ENCODE assay signal across 14 cellular contexts in the genomic region with DNA sequence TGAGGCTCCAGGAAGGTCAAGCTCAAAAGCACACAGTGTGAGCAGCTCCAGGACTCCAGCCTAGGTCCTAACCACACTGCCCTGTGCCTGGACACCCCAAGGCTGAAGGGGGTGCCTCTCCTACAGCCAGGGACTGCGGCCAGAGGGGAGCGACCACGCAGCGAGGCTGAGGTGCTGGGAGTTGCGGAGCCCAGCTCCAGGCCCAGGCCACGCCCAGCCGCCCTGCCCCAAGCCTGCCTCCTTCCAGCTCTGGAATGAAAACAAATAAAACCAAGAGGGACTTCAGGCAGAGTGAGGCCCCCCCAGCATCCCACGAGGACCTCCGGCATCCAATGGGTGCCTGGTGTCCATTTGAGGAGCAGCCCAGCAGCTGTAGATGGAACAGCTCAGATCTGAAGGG. TPM values are rescaled to one million over a fixed set of nuclear protein-coding genes. Genes with fewer than 3 reads are reported as not detected.
DNase-seq lines count a peak whose midpoint lies in the region; ATAC-seq, FAIRE-seq and TF ChIP-seq lines count a peak whose summit lies in the region.
"Had no signal": no experiment of that assay in that cellular context is flagged by ENCODE, and none has a peak within 500 bp of the region (broad histone marks: within the 10 kb centered on the region; RNA-seq: fewer than 3 reads in every experiment).

No MANE protein-coding gene starts in this region.

- H3K4me1 ChIP-seq in SK-N-SH (ENCODE audit: control insufficient read depth in 1 of 2, insufficient read depth in 2 of 2, low read depth in 1 of 2, low read length in 1 of 2) (peaks cover 0 to 56% of the 10 kb centered on the region in 2 experiments; a peak in 1 of 4 replicates), HepG2 (ENCODE audit: insufficient read depth, low read length) (peaks cover 99% of the 10 kb centered on the region), MM.1S (ENCODE audit: low read length) (no peaks in the 10 kb centered on the region)

- TF ChIP-seq POLR2A in HepG2 (IDR thresholded peaks at IDR 0.05; ENCODE audit: insufficient read depth in 1 of 2, low read depth in 2 of 2, low read length in 2 of 2): no peak

- no peaks in the 10 kb centered on the region for H3K9me3 ChIP-seq in SK-N-SH
- H3K9me3 ChIP-seq in HepG2 (ENCODE audit: low read length): no peaks in the 10 kb centered on the region
- no peaks in the 10 kb centered on the region for H3K9me3 ChIP-seq in MM.1S (replicated peaks; ENCODE audit: insufficient read depth, low read length)
- H3K9me3 ChIP-seq: BLaER1 treated with 17β-estradiol and CSF1 and Interleukin-3, amounts not matched to agents 10 nM and 100 nM had no signal

- CTCF ChIA-PET in SK-N-SH (lab: Yijun Ruan, JAX) (interaction anchor here (1.0 to 1.9 kb wide), 3 partner anchors 17 to 195 kb away, joined by 3 to 7 read pairs (median 4); no protein-coding TSS in a partner anchor), RWPE1 (lab: Yijun Ruan, JAX) (interaction anchor here (0.5 to 1.5 kb wide), 2 partner anchors 18 to 139 kb away, joined by 3 to 4 read pairs; no protein-coding TSS in a partner anchor), HepG2 (lab: Yijun Ruan, JAX; ENCODE audit: low intra/inter-chr PET ratio, low total read pairs) (no interaction called here), HEK293T (lab: Yijun Ruan, JAX) (no interaction called here)

- H3K4me2 ChIP-seq in SK-N-SH: no peak overlapping the region
- H3K4me2 ChIP-seq in HepG2 (ENCODE audit: low read depth, low read length): 0 out of 2 replicates have a peak overlapping the region, but pooled peaks have one; percentile 8
- H3K4me2 ChIP-seq in MM.1S (ENCODE audit: low read depth, low read length): no peak overlapping the region

- no peak for TF ChIP-seq CTCF in SK-N-SH (IDR thresholded peaks at IDR 0.05)
- no peak for TF ChIP-seq CTCF in RWPE1 (conservative IDR thresholded peaks at IDR 0.05; ENCODE audit: low read depth)
- no peak for TF ChIP-seq CTCF in HepG2 (CRISPR knock-in tag; IDR thresholded peaks at IDR 0.05)
- TF ChIP-seq CTCF in MM.1S (IDR thresholded peaks at IDR 0.05; ENCODE audit: low read length): no peak

- no peaks in the 10 kb centered on the region for H3K9me2 ChIP-seq in SK-N-SH
- H3K9me2 ChIP-seq in MM.1S (replicated peaks; ENCODE audit: insufficient read depth, low read length): no peaks in the 10 kb centered on the region

- H3K27me3 ChIP-seq in SK-N-SH (ENCODE audit: insufficient read depth): no peaks in the 10 kb centered on the region
- no peaks in the 10 kb centered on the region for H3K27me3 ChIP-seq in HepG2 (ENCODE audit: control insufficient read depth in 1 of 2, insufficient read depth in 2 of 2, low read length in 2 of 2)
- peaks cover 34% of the 10 kb centered on the region for H3K27me3 ChIP-seq in MM.1S (replicated peaks; ENCODE audit: insufficient read depth, low read length)
- H3K27me3 ChIP-seq: BLaER1 treated with 17β-estradiol and CSF1 and Interleukin-3, amounts not matched to agents 10 nM and 100 nM had no signal

- H2AFZ ChIP-seq in SK-N-SH (ENCODE audit: low read depth) (no peak overlapping the region), HepG2 (ENCODE audit: low read length) (no peak overlapping the region), MM.1S (ENCODE audit: low read length) (no peak overlapping the region)

- H4K20me1 ChIP-seq in SK-N-SH (ENCODE audit: insufficient read depth) (peaks cover 100% of the 10 kb centered on the region), HepG2 (ENCODE audit: insufficient read depth, low read length) (peaks cover 14% of the 10 kb centered on the region; the same call in 1 of the 2 replicates), MM.1S (ENCODE audit: insufficient read depth, low read length) (no peaks in the 10 kb centered on the region)

- WGBS in SK-N-SH (ENCODE audit: low lambda C conversion rate): 98% methylated on average over 9 of the region's 9 CpGs
- 56% methylated on average over 2 of the region's 9 CpGs for WGBS in HepG2 (ENCODE audit: low lambda C conversion rate)

- DNase-seq in SK-N-SH (peak; percentile 16), RWPE1 (ENCODE audit: low spot score) (no peak), HepG2 (ENCODE audit: low spot score) (no peak), posterior vena cava (ENCODE audit: low spot score) (peak; percentile 35), HEK293T (ENCODE audit: extremely low spot score) (no peak), MM.1S (no peak)
- DNase-seq in stimulated activated CD4-positive, alpha-beta T cell treated with anti-CD3 and anti-CD28 coated beads, Interleukin-12 subunit alpha, Interleukin-12 subunit beta, amount 100 ng/mL, for 4 hours: no peak
- DNase-seq: NCI-H1436, NCI-H2029 treated with DMSO at 0.1 percent for 48 hours, NCI-H510A had no signal

- H3K79me2 ChIP-seq in SK-N-SH (ENCODE audit: insufficient read depth) (peaks cover 100% of the 10 kb centered on the region), HepG2 (ENCODE audit: insufficient read depth, low read length) (peaks cover 96% of the 10 kb centered on the region), MM.1S (ENCODE audit: low read length) (no peaks in the 10 kb centered on the region)

- FAIRE-seq in HepG2 (lab: Jason Lieb, UNC): no peak

- in situ Hi-C loops in HepG2 (cut with HindIII; ENCODE audit: extremely low pct_ligation_motif_present, low pct_unique_long_range_greater_than_20kb): no loop called here

- intact Hi-C loops in HepG2 (cut with micrococcal nuclease; ENCODE audit: unreplicated experiment): loop anchor here (5.0 kb wide), 1 partner anchor 55 kb away; no protein-coding TSS in a partner anchor
- intact Hi-C loops in posterior vena cava (cut with DNase I): no loop called here

- TF ChIP-seq EP300 in SK-N-SH (IDR thresholded peaks at IDR 0.05; ENCODE audit: borderline replicate concordance in 1 of 2, low read depth in 1 of 2, low read length in 1 of 2) (no peak), HepG2 (IDR thresholded peaks at IDR 0.05; ENCODE audit: low read depth in 2 of 2, low read length in 2 of 2) (no peak), HepG2 (CRISPR knock-in tag; IDR thresholded peaks at IDR 0.05; ENCODE audit: borderline replicate concordance) (no peak)

- TF ChIP-seq RAD21 in SK-N-SH (IDR thresholded peaks at IDR 0.05; ENCODE audit: low read length): no peak
- TF ChIP-seq RAD21 in HepG2 (CRISPR knock-in tag; IDR thresholded peaks at IDR 0.05): no peak

- H3F3A ChIP-seq in SK-N-SH (replicated peaks; ENCODE audit: insufficient read depth) (peaks cover 4% of the 10 kb centered on the region), MM.1S (ENCODE audit: insufficient read depth, low read length) (no peaks in the 10 kb centered on the region)

- BruUV-seq in HepG2 (replicated peaks; lab: Mats Ljungman, UMichigan): no TSS peak

- ATAC-seq in SK-N-SH treated with all-trans-retinoic acid at 6 μM for 48 hours: no peak
- no peak for ATAC-seq in HepG2
- ATAC-seq: Panc1 had no signal

- no peak overlapping the region for H3K4me3 ChIP-seq in SK-N-SH (ENCODE audit: low read depth in 2 of 2, low read length in 1 of 2)
- H3K4me3 ChIP-seq in HepG2 (replicated peaks in 1 of 3; ENCODE audit: insufficient read depth in 1 of 3, low read depth in 2 of 3, low read length in 3 of 3): no peak overlapping the region
- no peak overlapping the region for H3K4me3 ChIP-seq in MM.1S (ENCODE audit: low read length)
- H3K4me3 ChIP-seq: BLaER1 treated with 17β-estradiol and CSF1 and Interleukin-3, amounts not matched to agents 10 nM and 100 nM had no signal

- POLR2A ChIA-PET in SK-N-SH (lab: Yijun Ruan, JAX): no interaction called here
- POLR2A ChIA-PET in RWPE1 (lab: Yijun Ruan, JAX; ENCODE audit: low non-redundant PET): interaction anchor here (0.6 kb wide), 1 partner anchor 10 kb away, joined by 4 read pairs; no protein-coding TSS in a partner anchor
- POLR2A ChIA-PET in HepG2 (lab: Yijun Ruan, JAX): interaction anchor here (1.9 kb wide), 1 partner anchor 84 kb away, joined by 5 read pairs; no protein-coding TSS in a partner anchor
- POLR2A ChIA-PET in HEK293T (lab: Yijun Ruan, JAX): no interaction called here

- no peak overlapping the region for H3K27ac ChIP-seq in SK-N-SH (ENCODE audit: low read depth in 2 of 2, low read length in 1 of 2)
- H3K27ac ChIP-seq in RWPE1: peak overlapping the region; percentile 75
- peak overlapping the region; percentile 92 for H3K27ac ChIP-seq in HepG2 (ENCODE audit: extremely low read length, insufficient read depth, low read length)
- H3K27ac ChIP-seq in MM.1S (ENCODE audit: low read length): no peak overlapping the region
- H3K27ac ChIP-seq: 22Rv1; BLaER1 treated with 17β-estradiol and CSF1 and Interleukin-3, amounts not matched to agents 10 nM and 100 nM had no signal

- no peak overlapping the region for H3K9ac ChIP-seq in SK-N-SH
- H3K9ac ChIP-seq in HepG2 (ENCODE audit: insufficient read depth, low read depth, low read length): no peak overlapping the region
- no peak overlapping the region for H3K9ac ChIP-seq in MM.1S (ENCODE audit: low read length)

- H3K36me3 ChIP-seq in SK-N-SH (replicated peaks in 1 of 2; ENCODE audit: control insufficient read depth in 1 of 2, insufficient read depth in 2 of 2, low read length in 1 of 2) (no peaks in the 10 kb centered on the region), HepG2 (replicated peaks in 1 of 2; ENCODE audit: control insufficient read depth in 1 of 2, insufficient read depth in 2 of 2, low read length in 2 of 2) (peaks cover 0 to 8% of the 10 kb centered on the region in 2 experiments; a peak in 1 of 5 replicates), MM.1S (replicated peaks; ENCODE audit: insufficient read depth, low read length) (no peaks in the 10 kb centered on the region)
- H3K36me3 ChIP-seq: BLaER1 treated with 17β-estradiol and CSF1 and Interleukin-3, amounts not matched to agents 10 nM and 100 nM had no signal

RNA-seq across cellular contexts. Expression of gene VAV2, which starts 15.2 kb away (rescaled TPM):
- polyA plus RNA-seq in SK-N-SH (2012; rRNA removed): 12.9 and 14.9 TPM in 2 replicates
- polyA plus RNA-seq in SK-N-SH (2012; cell fraction: cytosol; rRNA removed): 9.1 and 12.6 TPM in 2 replicates
- polyA plus RNA-seq in SK-N-SH (2012; cell fraction: nucleus; rRNA removed): 23.3 and 24.1 TPM in 2 replicates
- total RNA-seq in HepG2 (2016; rRNA removed; fragmentation: Illumina TruSeq; extraction: Trizol): 21.2 and 22.5 TPM in 2 replicates
- total RNA-seq in HepG2 (2016; cell fraction: cytosol; rRNA removed; fragmentation: Illumina TruSeq; extraction: Trizol; ENCODE audit: low read depth): 11.6 and 15.3 TPM in 2 replicates
- total RNA-seq in HepG2 (2016; cell fraction: insoluble cytoplasmic fraction; rRNA removed; fragmentation: Illumina TruSeq; extraction: Trizol): 17.5 and 22.6 TPM in 2 replicates
- total RNA-seq in HepG2 (2016; cell fraction: membrane; rRNA removed; fragmentation: Illumina TruSeq; extraction: Trizol): 15.0 and 15.8 TPM in 2 replicates
- total RNA-seq in HepG2 (2016; cell fraction: nucleus; rRNA removed; fragmentation: Illumina TruSeq; extraction: Trizol): 24.8 and 26.3 TPM in 2 replicates
- polyA plus RNA-seq in HepG2 (2011; rRNA removed): 22.9 and 32.7 TPM in 2 replicates
- 23.2 and 24.2 TPM in 2 replicates for polyA plus RNA-seq in HepG2 (2011; cell fraction: cytosol; rRNA removed)
- polyA plus RNA-seq in HepG2 (2011; cell fraction: nucleus; rRNA removed): 70.9 and 79.3 TPM in 2 replicates
- polyA plus RNA-seq in HepG2 (2012): 34.9 and 35.5 TPM in 2 replicates
- polyA plus RNA-seq in HepG2 (2016; cell fraction: cytosol; fragmentation: Illumina TruSeq; extraction: Trizol; ENCODE audit: low read depth): 2.1 and 2.5 TPM in 2 replicates
- polyA plus RNA-seq in HepG2 (2016; cell fraction: insoluble cytoplasmic fraction; fragmentation: Illumina TruSeq; extraction: Trizol; ENCODE audit: low read depth): 21.5 and 26.8 TPM in 2 replicates
- polyA plus RNA-seq in HepG2 (2016; cell fraction: membrane; fragmentation: Illumina TruSeq; extraction: Trizol; ENCODE audit: low read depth): 8.7 and 9.2 TPM in 2 replicates
- 61.9 and 62.3 TPM in 2 replicates for polyA plus RNA-seq in HepG2 (2016; cell fraction: nucleus; fragmentation: Illumina TruSeq; extraction: Trizol; ENCODE audit: insufficient read depth, low read depth)
- 37.6 and 51.8 TPM in 2 replicates for polyA minus RNA-seq in HepG2 (2011; rRNA and poly(A)+ RNA removed; ENCODE audit: low replicate concordance)
- polyA minus RNA-seq in HepG2 (2011; cell fraction: cytosol; rRNA and poly(A)+ RNA removed): 33.6 and 35.2 TPM in 2 replicates
- 32.7 and 34.4 TPM in 2 replicates for polyA minus RNA-seq in HepG2 (2011; cell fraction: nucleus; rRNA and poly(A)+ RNA removed)
- total RNA-seq in posterior vena cava: 10 to 100 TPM; 12.9 to 17.9 TPM

RNA-seq across cellular contexts. Expression of gene BRD3OS, which starts 48.4 kb away (rescaled TPM):
- 21.6 and 23.1 TPM in 2 replicates for polyA plus RNA-seq in SK-N-SH (2012; rRNA removed)
- 22.9 and 26.1 TPM in 2 replicates for polyA plus RNA-seq in SK-N-SH (2012; cell fraction: cytosol; rRNA removed)
- 17.2 and 19.8 TPM in 2 replicates for polyA plus RNA-seq in SK-N-SH (2012; cell fraction: nucleus; rRNA removed)
- 4.9 and 5.0 TPM in 2 replicates for total RNA-seq in HepG2 (2016; rRNA removed; fragmentation: Illumina TruSeq; extraction: Trizol)
- total RNA-seq in HepG2 (2016; cell fraction: cytosol; rRNA removed; fragmentation: Illumina TruSeq; extraction: Trizol; ENCODE audit: low read depth): 2.6 and 4.1 TPM in 2 replicates
- 4.9 and 5.5 TPM in 2 replicates for total RNA-seq in HepG2 (2016; cell fraction: insoluble cytoplasmic fraction; rRNA removed; fragmentation: Illumina TruSeq; extraction: Trizol)
- total RNA-seq in HepG2 (2016; cell fraction: membrane; rRNA removed; fragmentation: Illumina TruSeq; extraction: Trizol): 10.3 and 11.9 TPM in 2 replicates
- total RNA-seq in HepG2 (2016; cell fraction: nucleus; rRNA removed; fragmentation: Illumina TruSeq; extraction: Trizol): 3.1 and 4.3 TPM in 2 replicates
- polyA plus RNA-seq in HepG2 (2011; rRNA removed): 3.9 and 5.7 TPM in 2 replicates
- 3.3 and 4.0 TPM in 2 replicates for polyA plus RNA-seq in HepG2 (2011; cell fraction: cytosol; rRNA removed)
- polyA plus RNA-seq in HepG2 (2011; cell fraction: nucleus; rRNA removed): 3.3 and 3.7 TPM in 2 replicates
- 2.3 and 2.6 TPM in 2 replicates for polyA plus RNA-seq in HepG2 (2012)
- 4.5 and 6.0 TPM in 2 replicates for polyA plus RNA-seq in HepG2 (2016; cell fraction: cytosol; fragmentation: Illumina TruSeq; extraction: Trizol; ENCODE audit: low read depth)
- 5.4 and 5.8 TPM in 2 replicates for polyA plus RNA-seq in HepG2 (2016; cell fraction: insoluble cytoplasmic fraction; fragmentation: Illumina TruSeq; extraction: Trizol; ENCODE audit: low read depth)
- 8.8 and 10.1 TPM in 2 replicates for polyA plus RNA-seq in HepG2 (2016; cell fraction: membrane; fragmentation: Illumina TruSeq; extraction: Trizol; ENCODE audit: low read depth)
- polyA plus RNA-seq in HepG2 (2016; cell fraction: nucleus; fragmentation: Illumina TruSeq; extraction: Trizol; ENCODE audit: insufficient read depth, low read depth): 4.3 and 5.4 TPM in 2 replicates
- polyA minus RNA-seq in HepG2 (2011; rRNA and poly(A)+ RNA removed; ENCODE audit: low replicate concordance): 5.6 and 12.7 TPM in 2 replicates
- 2.5 and 3.1 TPM in 2 replicates for polyA minus RNA-seq in HepG2 (2011; cell fraction: cytosol; rRNA and poly(A)+ RNA removed)
- polyA minus RNA-seq in HepG2 (2011; cell fraction: nucleus; rRNA and poly(A)+ RNA removed): 1.5 and 2.1 TPM in 2 replicates
- total RNA-seq in posterior vena cava: 10 to 100 TPM; 11.9 to 14.3 TPM

Comparison
In these comparisons a context has a peak if more than half of its experiments do, and no peak if none do; other contexts are left out.
1. DNase-seq: peak in SK-N-SH (single experiment) and posterior vena cava (single experiment); none in RWPE1 (single experiment), HepG2 (single experiment), HEK293T (single experiment), MM.1S (single experiment) and stimulated activated CD4-positive, alpha-beta T cell treated with anti-CD3 and anti-CD28 coated beads, Interleukin-12 subunit alpha, Interleukin-12 subunit beta, amount 100 ng/mL, for 4 hours (single experiment).
2. H3K27ac ChIP-seq: peak in RWPE1 (single experiment) and HepG2 (single experiment); none in SK-N-SH (0 of 2) and MM.1S (single experiment).
3. CTCF ChIA-PET loops: an anchor here in SK-N-SH (1.0 to 1.9 kb wide) and RWPE1 (0.5 to 1.5 kb wide); none called in HepG2 and HEK293T.
4. POLR2A ChIA-PET loops: an anchor here in RWPE1 (0.6 kb wide) and HepG2 (1.9 kb wide); none called in SK-N-SH and HEK293T.